Comparison of ENCODE assay signal across 9 cellular contexts in genomic region chr20:8389381-8390368, GRCh38.
A peak's percentile ranks its signal among the peaks of the same experiment; 100 is the strongest.
DNase-seq lines count a peak whose midpoint lies in the region; ATAC-seq and TF ChIP-seq lines count a peak whose summit lies in the region.
"Had no signal": no experiment of that assay in that cellular context is flagged by ENCODE, and none has a peak within 500 bp of the region (broad histone marks: within the 10 kb centered on the region; RNA-seq: fewer than 3 reads in every experiment).

No MANE protein-coding gene starts in this region.

- intact Hi-C loops in CD14-positive monocyte (cut with micrococcal nuclease): loop anchor here in 1 of 2 donors (5.0 to 10.0 kb wide), 2 partner anchors 38 to 65 kb away; no protein-coding TSS in a partner anchor
- intact Hi-C loops in OCI-LY7 (cut with micrococcal nuclease; ENCODE audit: unreplicated experiment): loop anchor here (2.0 to 10.0 kb wide), 2 partner anchors 257 to 615 kb away; partner anchors contain the start of gene PLCB1
- intact Hi-C loops in naive thymus-derived CD4-positive, alpha-beta T cell (cut with micrococcal nuclease): loop anchor here (1.0 to 10.0 kb wide), 3 partner anchors 257 to 346 kb away; partner anchors contain the start of gene PLCB1 (in 2 of the 2)

- H3K9me3 Mint-ChIP-seq in CD14-positive monocyte (no peaks in the 10 kb centered on the region), endothelial cell (ENCODE audit: unreplicated experiment) (no peaks in the 10 kb centered on the region)
- peaks cover 0 to 3% (median 0%) of the 10 kb centered on the region in 11 donors for H3K9me3 Mint-ChIP-seq in naive thymus-derived CD4-positive, alpha-beta T cell
- H3K9me3 Mint-ChIP-seq: effector memory CD8-positive, alpha-beta T cell had no signal

- H3K36me3 ChIP-seq in OCI-LY7 (ENCODE audit: insufficient read depth, low read length): no peaks in the 10 kb centered on the region
- no peaks in the 10 kb centered on the region for H3K36me3 ChIP-seq in naive thymus-derived CD4-positive, alpha-beta T cell (ENCODE audit: control insufficient read depth in 2 of 3, insufficient read depth in 3 of 3, low read length in 3 of 3)

- H3K36me3 Mint-ChIP-seq in CD14-positive monocyte (peaks cover 3 to 9% of the 10 kb centered on the region in 2 donors), endothelial cell (ENCODE audit: low read depth, unreplicated experiment) (no peaks in the 10 kb centered on the region)
- no peaks in the 10 kb centered on the region for H3K36me3 Mint-ChIP-seq in naive thymus-derived CD4-positive, alpha-beta T cell

- H3K27ac Mint-ChIP-seq in CD14-positive monocyte (peak overlapping the region; percentile 62 to 89 (median 72)), endothelial cell (ENCODE audit: unreplicated experiment) (no peak overlapping the region)
- H3K27ac Mint-ChIP-seq in naive thymus-derived CD4-positive, alpha-beta T cell: peak overlapping the region in 1 of 9 donors; percentile 23

- peak; percentile 55 for ATAC-seq in naive thymus-derived CD4-positive, alpha-beta T cell
- ATAC-seq in GM18511 (IDR thresholded peaks at IDR 0.05; ENCODE audit: unreplicated experiment): no peak
- no peak for ATAC-seq in HG02588 (IDR thresholded peaks at IDR 0.05; ENCODE audit: unreplicated experiment)
- ATAC-seq: effector memory CD8-positive, alpha-beta T cell had no signal

- H3K27me3 Mint-ChIP-seq in CD14-positive monocyte (ENCODE audit: low read depth in 3 of 3): no peaks in the 10 kb centered on the region
- no peaks in the 10 kb centered on the region for H3K27me3 Mint-ChIP-seq in endothelial cell (ENCODE audit: unreplicated experiment)
- peaks cover 0 to 8% (median 0%) of the 10 kb centered on the region in 5 donors for H3K27me3 Mint-ChIP-seq in naive thymus-derived CD4-positive, alpha-beta T cell
- H3K27me3 Mint-ChIP-seq: effector memory CD8-positive, alpha-beta T cell had no signal

- POLR2A ChIA-PET in OCI-LY7 (lab: Charles Lee): interaction anchor here (0.7 to 1.3 kb wide), 4 partner anchors 10 to 140 kb away, joined by 3 to 8 read pairs (median 5); no protein-coding TSS in a partner anchor
- POLR2A ChIA-PET in naive thymus-derived CD4-positive, alpha-beta T cell (lab: Charles Lee): interaction anchor here (0.6 kb wide), 1 partner anchor 538 kb away, joined by 3 read pairs; no protein-coding TSS in a partner anchor

- no peaks in the 10 kb centered on the region for H3K27me3 ChIP-seq in naive thymus-derived CD4-positive, alpha-beta T cell (ENCODE audit: control insufficient read depth in 2 of 2, insufficient read depth in 2 of 2, low read length in 2 of 2)

- no TSS peak for BruUV-seq in OCI-LY7 (replicated peaks; lab: Mats Ljungman, UMichigan)

- no peak for DNase-seq in CD14-positive monocyte (ENCODE audit: low spot score)
- DNase-seq in HT-29 (ENCODE audit: low spot score): peak; percentile 81
- DNase-seq in OCI-LY7 (ENCODE audit: low spot score): peak; percentile 75
- no peak for DNase-seq in endothelial cell (ENCODE audit: low spot score)
- peak in 5 of 9 donors; percentile 13 to 40 (median 28) for DNase-seq in naive thymus-derived CD4-positive, alpha-beta T cell
- no peak for DNase-seq in mucosa of gallbladder (ENCODE audit: low spot score)

- peak overlapping the region; percentile 9 for H3K27ac ChIP-seq in OCI-LY7 (ENCODE audit: low read depth, low read length, poor library complexity, severe bottlenecking)
- H3K27ac ChIP-seq in naive thymus-derived CD4-positive, alpha-beta T cell (ENCODE audit: low read depth, low read length): no peak overlapping the region

- H3K4me1 Mint-ChIP-seq in CD14-positive monocyte (peaks cover 55% of the 10 kb centered on the region), endothelial cell (ENCODE audit: unreplicated experiment) (no peaks in the 10 kb centered on the region)
- peaks cover 0 to 6% (median 0%) of the 10 kb centered on the region in 7 donors for H3K4me1 Mint-ChIP-seq in naive thymus-derived CD4-positive, alpha-beta T cell

- 0 out of 2 replicates have a peak overlapping the region, but pooled peaks have one; percentile 14 for H3K4me2 ChIP-seq in OCI-LY7 (ENCODE audit: low read length)

- H3K79me2 ChIP-seq in OCI-LY7 (ENCODE audit: insufficient read depth, low read depth, low read length): no peaks in the 10 kb centered on the region

- TF ChIP-seq CTCF in CD14-positive monocyte (IDR thresholded peaks at IDR 0.05) (peak; percentile 79), OCI-LY7 (conservative IDR thresholded peaks at IDR 0.05; ENCODE audit: low read length) (peak; percentile 86), endothelial cell (IDR thresholded peaks at IDR 0.05; ENCODE audit: unreplicated experiment) (peak; percentile 89)

- no peaks in the 10 kb centered on the region for H3K9me2 ChIP-seq in OCI-LY7 (ENCODE audit: insufficient read depth, low read length)

- H3K4me3 Mint-ChIP-seq in CD14-positive monocyte (peak overlapping the region in 1 of 2 donors; percentile 42), endothelial cell (ENCODE audit: unreplicated experiment) (no peak overlapping the region)
- H3K4me3 Mint-ChIP-seq in naive thymus-derived CD4-positive, alpha-beta T cell: no peak overlapping the region
- H3K4me3 Mint-ChIP-seq: effector memory CD8-positive, alpha-beta T cell had no signal

- no peak overlapping the region for H3K4me3 ChIP-seq in OCI-LY7 (ENCODE audit: low read depth, low read length, poor library complexity, severe bottlenecking)
- no peak overlapping the region for H3K4me3 ChIP-seq in naive thymus-derived CD4-positive, alpha-beta T cell (ENCODE audit: low read length)

- H3K9me3 ChIP-seq in OCI-LY7 (ENCODE audit: low read length): 0 out of 2 replicates have a peak, but pooled peaks cover 6% of the 10 kb centered on the region
- H3K9me3 ChIP-seq in naive thymus-derived CD4-positive, alpha-beta T cell (ENCODE audit: control insufficient read depth in 2 of 3, low read length in 3 of 3): no peaks in the 10 kb centered on the region

- peaks cover 89% of the 10 kb centered on the region for H3K4me1 ChIP-seq in OCI-LY7 (ENCODE audit: insufficient read depth, low read length, poor library complexity, severe bottlenecking)
- H3K4me1 ChIP-seq in naive thymus-derived CD4-positive, alpha-beta T cell (ENCODE audit: control insufficient read depth in 2 of 2, insufficient read depth in 2 of 2, low read length in 2 of 2): no peaks in the 10 kb centered on the region

- H2AFZ ChIP-seq in OCI-LY7 (ENCODE audit: low read length): peak overlapping the region; percentile 11; the same call in 1 of the 2 replicates

- CTCF ChIA-PET in OCI-LY7 (lab: Charles Lee; ENCODE audit: unreplicated experiment): interaction anchor here (1.0 kb wide), 1 partner anchor 12 kb away, joined by 3 read pairs; no protein-coding TSS in a partner anchor
- CTCF ChIA-PET in naive thymus-derived CD4-positive, alpha-beta T cell (lab: Charles Lee): interaction anchor here (0.6 to 1.6 kb wide), 2 partner anchors 346 to 808 kb away, joined by 3 to 12 read pairs; no protein-coding TSS in a partner anchor

- H4K20me1 ChIP-seq in OCI-LY7 (ENCODE audit: insufficient read depth, low read length): no peaks in the 10 kb centered on the region

Comparison
In these comparisons a context has a peak if more than half of its experiments do, and no peak if none do; other contexts are left out.
1. DNase-seq: peak in HT-29 (single experiment), OCI-LY7 (single experiment) and naive thymus-derived CD4-positive, alpha-beta T cell (5 of 9); none in CD14-positive monocyte (single experiment), endothelial cell (single experiment) and mucosa of gallbladder (single experiment).
2. Peak in every context shown above with its lines, with median percentiles within 50 percentile points of each other: CTCF ChIP-seq.